Comparison of ENCODE assay signal across 19 cellular contexts in genomic region chr14:90842726-90843125, GRCh38. TPM values are rescaled to one million over a fixed set of nuclear protein-coding genes. Genes with fewer than 3 reads are reported as not detected.
DNase-seq lines count a peak whose midpoint lies in the region; ATAC-seq, FAIRE-seq and TF ChIP-seq lines count a peak whose summit lies in the region.
"Had no signal": no experiment of that assay in that cellular context is flagged by ENCODE, and none has a peak within 500 bp of the region (broad histone marks: within the 10 kb centered on the region; RNA-seq: fewer than 3 reads in every experiment).

No MANE protein-coding gene starts in this region.

- H3K36me3 ChIP-seq in right lobe of liver (no peaks in the 10 kb centered on the region), HepG2 (replicated peaks in 1 of 2; ENCODE audit: control insufficient read depth in 1 of 2, insufficient read depth in 2 of 2, low read length in 2 of 2) (no peaks in the 10 kb centered on the region), upper lobe of right lung (no peaks in the 10 kb centered on the region), WERI-Rb-1 (no peaks in the 10 kb centered on the region)
- H3K36me3 ChIP-seq: thyroid gland had no signal

- H3K4me1 ChIP-seq in right lobe of liver (no peaks in the 10 kb centered on the region), HepG2 (ENCODE audit: insufficient read depth, low read length) (peaks cover 8% of the 10 kb centered on the region; the same call in 1 of the 2 replicates), upper lobe of right lung (peaks cover 6% of the 10 kb centered on the region)
- H3K4me1 ChIP-seq: thyroid gland had no signal

- intact Hi-C loops in right lobe of liver (cut with DNase I) (no loop called here), HepG2 (cut with micrococcal nuclease; ENCODE audit: unreplicated experiment) (no loop called here), dorsolateral prefrontal cortex (cut with DNase I) (no loop called here), upper lobe of right lung (cut with DNase I) (no loop called here)

- TF ChIP-seq RAD21 in HepG2 (CRISPR knock-in tag; IDR thresholded peaks at IDR 0.05) = no peak

- H3K79me2 ChIP-seq in HepG2 (ENCODE audit: insufficient read depth, low read length) = no peaks in the 10 kb centered on the region

- H4K20me1 ChIP-seq in HepG2 (ENCODE audit: insufficient read depth, low read length) = no peaks in the 10 kb centered on the region

- no peak overlapping the region for H3K4me3 ChIP-seq in right lobe of liver
- no peak overlapping the region for H3K4me3 ChIP-seq in HepG2 (replicated peaks in 1 of 3; ENCODE audit: insufficient read depth in 1 of 3, low read depth in 2 of 3, low read length in 3 of 3)
- H3K4me3 ChIP-seq in dorsolateral prefrontal cortex = no peak overlapping the region
- no peak overlapping the region for H3K4me3 ChIP-seq in upper lobe of right lung
- no peak overlapping the region for H3K4me3 ChIP-seq in WERI-Rb-1 (ENCODE audit: low read depth, low read length)
- H3K4me3 ChIP-seq: K562, thyroid gland had no signal

- TF ChIP-seq CTCF in right lobe of liver (IDR thresholded peaks at IDR 0.05) (no peak), HepG2 (CRISPR knock-in tag; IDR thresholded peaks at IDR 0.05) (no peak), dorsolateral prefrontal cortex (IDR thresholded peaks at IDR 0.05 in 54 of 56, conservative IDR thresholded peaks at IDR 0.05 in 2 of 56; ENCODE audit: low read depth in 1 of 56, partially characterized antibody in 56 of 56) (no peak), upper lobe of right lung (IDR thresholded peaks at IDR 0.05) (no peak), WERI-Rb-1 (IDR thresholded peaks at IDR 0.05; ENCODE audit: low read depth, low read length) (no peak)

- H3K27me3 ChIP-seq in right lobe of liver (no peaks in the 10 kb centered on the region), HepG2 (ENCODE audit: control insufficient read depth in 1 of 2, insufficient read depth in 2 of 2, low read length in 2 of 2) (peaks cover 0 to 5% of the 10 kb centered on the region in 2 experiments; a peak in 2 of 5 replicates), dorsolateral prefrontal cortex (no peaks in the 10 kb centered on the region), upper lobe of right lung (no peaks in the 10 kb centered on the region), WERI-Rb-1 (ENCODE audit: insufficient read depth, low read depth, severe bottlenecking) (no peaks in the 10 kb centered on the region)
- H3K27me3 ChIP-seq: thyroid gland had no signal

- no peak for DNase-seq in right lobe of liver
- DNase-seq in HepG2 (ENCODE audit: low spot score) = no peak
- peak in 8 of 10 donors; percentile 40 to 81 (median 66) for DNase-seq in dorsolateral prefrontal cortex
- DNase-seq in middle frontal gyrus (ENCODE audit: extremely low spot score, low spot score) = peak; percentile 62
- DNase-seq in upper lobe of right lung = peak; percentile 67
- DNase-seq in activated naive CD4-positive, alpha-beta T cell treated with Interleukin-2 at 50 U/mL for 16 hours = no peak
- no peak for DNase-seq in WERI-Rb-1
- DNase-seq in GM19239 (ENCODE audit: insufficient read length, low spot score) = no peak
- DNase-seq: activated CD4-positive, CD25-positive, alpha-beta regulatory T cell; activated naive CD8-positive, alpha-beta T cell treated with anti-CD3 and anti-CD28 coated beads, Interleukin-2, amount 10 ng/mL, durations not matched to agents 7 days and 5 days; NCI-H1092 treated with DMSO at 0.1 percent for 48 hours; NCI-H2107; NCI-H510A; NK-92 treated with Interleukin-12 subunit alpha and Interleukin-12 subunit beta, amount 100 ng/mL, for 24 hours; right cardiac atrium; thyroid gland had no signal

- BruUV-seq in HepG2 (replicated peaks; lab: Mats Ljungman, UMichigan) = no TSS peak

- CTCF ChIA-PET in HepG2 (lab: Yijun Ruan, JAX; ENCODE audit: low intra/inter-chr PET ratio, low total read pairs) = no interaction called here

- TF ChIP-seq POLR2A in right lobe of liver (IDR thresholded peaks at IDR 0.05) = no peak
- TF ChIP-seq POLR2A in HepG2 (IDR thresholded peaks at IDR 0.05; ENCODE audit: insufficient read depth in 1 of 2, low read depth in 2 of 2, low read length in 2 of 2) = no peak

- no peak overlapping the region for H3K4me2 ChIP-seq in HepG2 (ENCODE audit: low read depth, low read length)

- H3K27ac ChIP-seq in right lobe of liver (no peak overlapping the region), HepG2 (ENCODE audit: extremely low read length, insufficient read depth, low read length) (no peak overlapping the region), dorsolateral prefrontal cortex (peak overlapping the region in 3 of 59 donors; percentile 42 to 62 (median 59)), upper lobe of right lung (no peak overlapping the region), WERI-Rb-1 (no peak overlapping the region)
- H3K27ac ChIP-seq: thyroid gland had no signal

- in situ Hi-C loops in HepG2 (cut with HindIII; ENCODE audit: extremely low pct_ligation_motif_present, low pct_unique_long_range_greater_than_20kb) = no loop called here

- ATAC-seq in right lobe of liver = peak; percentile 32 to 52 (median 47)
- no peak for ATAC-seq in HepG2
- ATAC-seq in upper lobe of right lung = peak; percentile 76
- ATAC-seq: K562, Panc1, right cardiac atrium had no signal

- WGBS in right lobe of liver (ENCODE audit: insufficient coverage, low coverage, low lambda C conversion rate, missing lambda C conversion rate) = 66% methylated on average over 6 of the region's 6 CpGs
- WGBS in HepG2 (ENCODE audit: low lambda C conversion rate) = 15% methylated on average over 3 of the region's 6 CpGs

- no peak for FAIRE-seq in HepG2 (lab: Jason Lieb, UNC)
- no peak for FAIRE-seq in GM19239 (lab: Jason Lieb, UNC)
- FAIRE-seq: GM12892, K562 had no signal

- POLR2A ChIA-PET in HepG2 (lab: Yijun Ruan, JAX) = no interaction called here

- no peak overlapping the region for H2AFZ ChIP-seq in HepG2 (ENCODE audit: low read length)

- H3K9me3 ChIP-seq in right lobe of liver = no peaks in the 10 kb centered on the region
- H3K9me3 ChIP-seq in HepG2 (ENCODE audit: low read length) = no peaks in the 10 kb centered on the region
- no peaks in the 10 kb centered on the region for H3K9me3 ChIP-seq in upper lobe of right lung
- no peaks in the 10 kb centered on the region for H3K9me3 ChIP-seq in WERI-Rb-1 (ENCODE audit: severe bottlenecking)
- H3K9me3 ChIP-seq: thyroid gland had no signal

- no peak for TF ChIP-seq EP300 in HepG2 (IDR thresholded peaks at IDR 0.05; ENCODE audit: low read depth in 2 of 2, low read length in 2 of 2)
- TF ChIP-seq EP300 in HepG2 (CRISPR knock-in tag; IDR thresholded peaks at IDR 0.05; ENCODE audit: borderline replicate concordance) = no peak

- no peak overlapping the region for H3K9ac ChIP-seq in HepG2 (ENCODE audit: insufficient read depth, low read depth, low read length)

TF ChIP-seq in HepG2, 621 proteins besides CTCF, POLR2A, EP300 and RAD21 (continues in another document):
- TF ChIP-seq ZNF136 (CRISPR knock-in tag; IDR thresholded peaks at IDR 0.05; ENCODE audit: low read depth) (no peak), YY1 (IDR thresholded peaks at IDR 0.05; ENCODE audit: insufficient read depth, insufficient replicate concordance, low read depth, low read length) (no peak)

RNA-seq across cellular contexts. Expression of gene TTC7B, which starts 26.5 kb away (rescaled TPM):
- total RNA-seq in right lobe of liver (10 to 100 TPM; 18.4 to 56.1 (median 37.5) TPM), HepG2 (2016; rRNA removed; fragmentation: Illumina TruSeq; extraction: Trizol) (1.3 and 2.4 TPM in 2 replicates), dorsolateral prefrontal cortex (100 to 1,000 TPM in 119 of 120 experiments, 10 to 100 TPM in 1; 90.4 to 281 (median 204) TPM), upper lobe of right lung (41.5 TPM)
- total RNA-seq in HepG2 (2016; cell fraction: cytosol; rRNA removed; fragmentation: Illumina TruSeq; extraction: Trizol; ENCODE audit: low read depth) = 2.6 and 3.2 TPM in 2 replicates
- total RNA-seq in HepG2 (2016; cell fraction: insoluble cytoplasmic fraction; rRNA removed; fragmentation: Illumina TruSeq; extraction: Trizol) = 2.0 TPM in 2 replicates
- 7.9 and 8.4 TPM in 2 replicates for total RNA-seq in HepG2 (2016; cell fraction: membrane; rRNA removed; fragmentation: Illumina TruSeq; extraction: Trizol)
- 1.1 and 2.2 TPM in 2 replicates for total RNA-seq in HepG2 (2016; cell fraction: nucleus; rRNA removed; fragmentation: Illumina TruSeq; extraction: Trizol)
- polyA plus RNA-seq in HepG2 (2011; rRNA removed) = 3.2 and 4.5 TPM in 2 replicates
- polyA plus RNA-seq in HepG2 (2011; cell fraction: cytosol; rRNA removed) = 2.5 and 3.9 TPM in 2 replicates
- 2.6 and 2.8 TPM in 2 replicates for polyA plus RNA-seq in HepG2 (2011; cell fraction: nucleus; rRNA removed)
- 3.0 and 5.4 TPM in 2 replicates for polyA plus RNA-seq in HepG2 (2012)
- 4.6 and 7.5 TPM in 2 replicates for polyA plus RNA-seq in HepG2 (2016; cell fraction: cytosol; fragmentation: Illumina TruSeq; extraction: Trizol; ENCODE audit: low read depth)
- polyA plus RNA-seq in HepG2 (2016; cell fraction: insoluble cytoplasmic fraction; fragmentation: Illumina TruSeq; extraction: Trizol; ENCODE audit: low read depth) = 3.9 and 4.3 TPM in 2 replicates
- polyA plus RNA-seq in HepG2 (2016; cell fraction: membrane; fragmentation: Illumina TruSeq; extraction: Trizol; ENCODE audit: low read depth) = 8.4 and 12.0 TPM in 2 replicates
- 3.6 and 5.4 TPM in 2 replicates for polyA plus RNA-seq in HepG2 (2016; cell fraction: nucleus; fragmentation: Illumina TruSeq; extraction: Trizol; ENCODE audit: insufficient read depth, low read depth)
- polyA minus RNA-seq in HepG2 (2011; rRNA and poly(A)+ RNA removed; ENCODE audit: low replicate concordance) = 6.2 and 22.2 TPM in 2 replicates
- polyA minus RNA-seq in HepG2 (2011; cell fraction: cytosol; rRNA and poly(A)+ RNA removed) = 4.2 and 9.8 TPM in 2 replicates
- 1.8 and 3.2 TPM in 2 replicates for polyA minus RNA-seq in HepG2 (2011; cell fraction: nucleus; rRNA and poly(A)+ RNA removed)

Comparison
In these comparisons a context has a peak if more than half of its experiments do, and no peak if none do; other contexts are left out.
1. DNase-seq: peak in dorsolateral prefrontal cortex (8 of 10), middle frontal gyrus (single experiment) and upper lobe of right lung (single experiment); none in right lobe of liver (0 of 3), HepG2 (single experiment), activated naive CD4-positive, alpha-beta T cell treated with Interleukin-2 at 50 U/mL for 16 hours (single experiment), WERI-Rb-1 (single experiment) and GM19239 (single experiment).